Comparison of ENCODE assay signal across 2 cellular contexts in the genomic region with DNA sequence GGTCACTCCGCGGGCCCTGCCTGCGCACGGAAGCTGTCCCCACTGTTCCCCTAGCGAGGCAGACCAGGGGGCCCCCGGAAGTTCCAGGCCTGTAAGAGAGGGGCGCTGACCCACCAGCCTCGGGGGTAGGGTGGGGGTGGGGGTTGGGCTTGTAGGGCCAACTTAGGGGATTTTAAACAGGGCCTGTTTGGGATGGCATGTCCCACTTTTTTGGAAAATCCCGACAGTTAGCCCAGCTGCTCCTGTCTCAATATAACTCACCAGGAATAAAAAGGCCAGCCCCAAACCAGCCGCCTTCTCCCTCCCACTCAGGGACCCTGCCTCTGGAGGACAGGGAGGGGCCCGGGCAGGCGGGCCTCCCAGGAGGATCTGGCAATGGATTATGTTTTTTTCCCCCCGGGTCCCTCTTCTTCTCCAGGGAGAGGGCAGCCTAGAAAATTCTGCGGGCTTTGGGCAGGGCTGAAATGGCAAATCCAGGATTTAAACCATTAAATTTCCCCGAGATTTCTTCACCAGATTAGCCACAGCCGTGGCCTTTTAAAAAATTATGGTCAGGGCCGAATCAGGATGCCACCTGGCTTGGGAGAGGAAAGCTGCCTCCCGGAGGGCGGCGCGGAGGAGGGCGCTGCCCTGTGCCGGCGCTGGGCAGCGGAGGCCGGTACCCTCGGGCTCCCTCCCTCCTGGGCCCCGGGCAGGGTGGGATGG.
TF ChIP-seq lines count a peak whose summit lies in the region.

No MANE protein-coding gene starts in this region.

TF ChIP-seq in SK-N-SH, 30 proteins besides CTCF, POLR2A, EP300 and RAD21 (continued from another document):
- no peak for TF ChIP-seq REST (IDR thresholded peaks at IDR 0.05; ENCODE audit: low read depth, low read length)
- TF ChIP-seq, protein P1, sequence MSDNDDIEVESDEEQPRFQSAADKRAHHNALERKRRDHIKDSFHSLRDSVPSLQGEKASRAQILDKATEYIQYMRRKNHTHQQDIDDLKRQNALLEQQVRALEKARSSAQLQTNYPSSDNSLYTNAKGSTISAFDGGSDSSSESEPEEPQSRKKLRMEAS (IDR thresholded peaks at IDR 0.05; ENCODE audit: low read depth) = no peak

TF ChIP-seq in SK-N-SH treated with all-trans-retinoic acid at 6 μM for 48 hours, 23 proteins besides CTCF, POLR2A, EP300 and RAD21 (continued from another document):
- TF ChIP-seq, protein P2, sequence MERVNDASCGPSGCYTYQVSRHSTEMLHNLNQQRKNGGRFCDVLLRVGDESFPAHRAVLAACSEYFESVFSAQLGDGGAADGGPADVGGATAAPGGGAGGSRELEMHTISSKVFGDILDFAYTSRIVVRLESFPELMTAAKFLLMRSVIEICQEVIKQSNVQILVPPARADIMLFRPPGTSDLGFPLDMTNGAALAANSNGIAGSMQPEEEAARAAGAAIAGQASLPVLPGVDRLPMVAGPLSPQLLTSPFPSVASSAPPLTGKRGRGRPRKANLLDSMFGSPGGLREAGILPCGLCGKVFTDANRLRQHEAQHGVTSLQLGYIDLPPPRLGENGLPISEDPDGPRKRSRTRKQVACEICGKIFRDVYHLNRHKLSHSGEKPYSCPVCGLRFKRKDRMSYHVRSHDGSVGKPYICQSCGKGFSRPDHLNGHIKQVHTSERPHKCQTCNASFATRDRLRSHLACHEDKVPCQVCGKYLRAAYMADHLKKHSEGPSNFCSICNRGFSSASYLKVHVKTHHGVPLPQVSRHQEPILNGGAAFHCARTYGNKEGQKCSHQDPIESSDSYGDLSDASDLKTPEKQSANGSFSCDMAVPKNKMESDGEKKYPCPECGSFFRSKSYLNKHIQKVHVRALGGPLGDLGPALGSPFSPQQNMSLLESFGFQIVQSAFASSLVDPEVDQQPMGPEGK (CRISPR knock-in tag; IDR thresholded peaks at IDR 0.05; ENCODE audit: borderline replicate concordance) = no peak
- TF ChIP-seq, protein P3, sequence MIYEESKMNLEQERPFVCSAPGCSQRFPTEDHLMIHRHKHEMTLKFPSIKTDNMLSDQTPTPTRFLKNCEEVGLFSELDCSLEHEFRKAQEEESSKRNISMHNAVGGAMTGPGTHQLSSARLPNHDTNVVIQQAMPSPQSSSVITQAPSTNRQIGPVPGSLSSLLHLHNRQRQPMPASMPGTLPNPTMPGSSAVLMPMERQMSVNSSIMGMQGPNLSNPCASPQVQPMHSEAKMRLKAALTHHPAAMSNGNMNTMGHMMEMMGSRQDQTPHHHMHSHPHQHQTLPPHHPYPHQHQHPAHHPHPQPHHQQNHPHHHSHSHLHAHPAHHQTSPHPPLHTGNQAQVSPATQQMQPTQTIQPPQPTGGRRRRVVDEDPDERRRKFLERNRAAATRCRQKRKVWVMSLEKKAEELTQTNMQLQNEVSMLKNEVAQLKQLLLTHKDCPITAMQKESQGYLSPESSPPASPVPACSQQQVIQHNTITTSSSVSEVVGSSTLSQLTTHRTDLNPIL (CRISPR knock-in tag; IDR thresholded peaks at IDR 0.05; ENCODE audit: low read depth) = no peak
- TF ChIP-seq ESRRG (CRISPR knock-in tag; IDR thresholded peaks at IDR 0.05) = no peak
